20 cellular contexts compared by ENCODE assay signal in the genomic region with DNA sequence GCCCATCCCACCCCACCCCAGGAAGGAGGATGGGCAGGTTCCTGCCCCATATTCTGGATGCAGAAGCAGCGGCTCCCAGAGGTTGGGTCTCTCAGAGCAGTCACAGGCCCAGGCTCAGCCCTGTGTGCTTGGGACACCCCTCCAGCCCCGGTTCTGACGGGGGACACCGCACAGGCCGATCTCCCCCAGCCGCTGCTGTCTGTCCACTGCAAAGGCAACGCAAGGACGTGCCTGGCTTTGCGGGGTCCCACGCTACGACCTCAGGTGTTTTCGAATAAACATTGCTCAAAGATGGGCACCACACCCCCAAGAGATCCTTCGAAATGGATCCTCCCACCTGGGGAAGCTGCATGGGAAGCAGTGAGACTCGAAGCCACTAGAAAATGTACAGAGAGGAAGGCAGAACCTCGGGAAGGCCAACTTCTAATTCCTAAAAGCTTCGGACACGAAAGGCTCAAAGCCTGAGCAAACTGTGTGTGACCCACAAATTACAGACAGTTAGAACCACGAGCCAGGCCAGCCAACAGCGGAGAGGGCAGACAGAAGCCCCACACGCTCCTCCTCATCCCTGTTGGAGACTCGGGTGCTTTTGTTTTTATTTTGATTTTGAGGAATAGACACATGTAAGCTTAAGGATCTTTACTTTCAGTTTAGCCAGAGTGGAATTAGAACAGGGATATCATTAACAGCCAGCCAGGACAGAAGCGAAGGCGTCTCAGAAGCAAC. TPM values are rescaled to one million over a fixed set of nuclear protein-coding genes. Genes with fewer than 3 reads are reported as not detected.
DNase-seq lines count a peak whose midpoint lies in the region; ATAC-seq and TF ChIP-seq lines count a peak whose summit lies in the region.
"Had no signal": no experiment of that assay in that cellular context is flagged by ENCODE, and none has a peak within 500 bp of the region (broad histone marks: within the 10 kb centered on the region; RNA-seq: fewer than 3 reads in every experiment).

No MANE protein-coding gene starts in this region.

- no peak overlapping the region for H3K14ac ChIP-seq in IMR-90 (replicated peaks; ENCODE audit: low read depth, low read length)

- no peak overlapping the region for H4K8ac ChIP-seq in IMR-90 (ENCODE audit: low read depth in 2 of 2, low read length in 2 of 2)

- no peak overlapping the region for H2AK5ac ChIP-seq in IMR-90 (ENCODE audit: low read depth, low read length)

- H3K4me2 ChIP-seq in IMR-90 (ENCODE audit: low read depth, low read length) = peak overlapping the region; percentile 39; the same call in 1 of the 2 replicates
- H3K4me2 ChIP-seq in osteoblast (ENCODE audit: insufficient read depth, low read length) = peak overlapping the region; percentile 55

- no peak overlapping the region for H2AK9ac ChIP-seq in IMR-90 (replicated peaks; ENCODE audit: low read depth, low read length, poor library complexity)

- dilution Hi-C loops in IMR-90 (cut with HindIII; ENCODE audit: low sequenced_read_pairs, unreplicated experiment) = no loop called here

- no peak overlapping the region for H2BK5ac ChIP-seq in IMR-90 (ENCODE audit: low read depth, low read length, poor library complexity, severe bottlenecking)

- H3K27me3 ChIP-seq in IMR-90 (ENCODE audit: control insufficient read depth, insufficient read depth, low read length) = peaks cover 3% of the 10 kb centered on the region; the same call in 1 of the 2 replicates
- no peaks in the 10 kb centered on the region for H3K27me3 ChIP-seq in osteoblast (ENCODE audit: insufficient read depth, low read length)
- H3K27me3 ChIP-seq: Peyer's patch had no signal

- H3K18ac ChIP-seq in IMR-90 (ENCODE audit: low read depth, low read length) = no peak overlapping the region

- H3K4me3 ChIP-seq in IMR-90 (ENCODE audit: insufficient read depth, low read depth, low read length) (no peak overlapping the region), osteoblast (ENCODE audit: insufficient read depth, low read length) (peak overlapping the region; percentile 60)
- H3K4me3 ChIP-seq: HAP-1, Peyer's patch, SK-N-MC had no signal

- H2AFZ ChIP-seq in IMR-90 (replicated peaks; ENCODE audit: low read length, poor library complexity) (no peak overlapping the region), osteoblast (ENCODE audit: low read length) (peak overlapping the region; percentile 79)

- no peak for ATAC-seq in Right ventricle myocardium superior (ENCODE audit: poor library complexity)
- no peak for ATAC-seq in left cardiac atrium
- no peak for ATAC-seq in IMR-90 (ENCODE audit: low read depth)
- ATAC-seq in HG02610 (IDR thresholded peaks at IDR 0.05; ENCODE audit: unreplicated experiment) = no peak

- no peak overlapping the region for H3K23ac ChIP-seq in IMR-90 (ENCODE audit: low read depth, low read length)

- no peak overlapping the region for H3K4ac ChIP-seq in IMR-90 (ENCODE audit: low read depth, low read length)

- POLR2A ChIA-PET in IMR-90 (lab: Charles Lee; ENCODE audit: unreplicated experiment) = no interaction called here

- H3K36me3 ChIP-seq in IMR-90 (ENCODE audit: control insufficient read depth, insufficient read depth, low read length) (no peaks in the 10 kb centered on the region), osteoblast (ENCODE audit: insufficient read depth, low read length) (no peaks in the 10 kb centered on the region)
- H3K36me3 ChIP-seq: HAP-1, Peyer's patch had no signal

- H4K91ac ChIP-seq in IMR-90 (ENCODE audit: insufficient read depth, low read depth, low read length) = no peak overlapping the region

- intact Hi-C loops in Right ventricle myocardium superior (cut with DNase I) (no loop called here), left cardiac atrium (cut with DNase I) (no loop called here), IMR-90 (cut with micrococcal nuclease) (no loop called here)

- BruUV-seq in IMR-90 (replicated peaks; lab: Mats Ljungman, UMichigan) = no TSS peak

- 0 out of 2 replicates have a peak, but pooled peaks cover 4% of the 10 kb centered on the region for H3K9me1 ChIP-seq in IMR-90 (ENCODE audit: insufficient read depth, low read length)

- 85% methylated on average over 10 of the region's 23 CpGs; no CpG with 5 or more reads in 1 of the 2 experiments for WGBS in IMR-90 (ENCODE audit: extremely low coverage in 2 of 2, insufficient read length in 1 of 2), 2 experiments

- H2BK15ac ChIP-seq in IMR-90 (ENCODE audit: low read depth, low read length) = no peak overlapping the region

- in situ Hi-C loops in IMR-90 (cut with MboI; ENCODE audit: low sequenced_read_pairs) = no loop called here

- H3K9me3 ChIP-seq in IMR-90 (ENCODE audit: control insufficient read depth, insufficient read depth, low read length) (no peaks in the 10 kb centered on the region), osteoblast (ENCODE audit: low read depth, low read length) (no peaks in the 10 kb centered on the region)
- H3K9me3 ChIP-seq: HAP-1, Peyer's patch had no signal

- CTCF ChIA-PET in IMR-90 (lab: Yijun Ruan, JAX) = no interaction called here

- H3K56ac ChIP-seq in IMR-90 (ENCODE audit: extremely low read depth, insufficient read depth, low read length) = no peak overlapping the region

- H3K9ac ChIP-seq in IMR-90 (ENCODE audit: low read depth, low read length) = no peak overlapping the region

- no peak for TF ChIP-seq RAD21 in IMR-90 (IDR thresholded peaks at IDR 0.05; ENCODE audit: low read length)

- H3K79me1 ChIP-seq in IMR-90 (ENCODE audit: low read depth in 1 of 2, low read length in 2 of 2) = no peaks in the 10 kb centered on the region

- no peaks in the 10 kb centered on the region for H3K79me2 ChIP-seq in osteoblast (ENCODE audit: insufficient read depth, low read length)

- H4K20me1 ChIP-seq in IMR-90 (ENCODE audit: insufficient read depth, low read length) = no peaks in the 10 kb centered on the region
- H4K20me1 ChIP-seq in osteoblast (ENCODE audit: insufficient read depth, low read length) = no peaks in the 10 kb centered on the region

- H3K27ac ChIP-seq in IMR-90 (ENCODE audit: insufficient read depth, low read length) (no peak overlapping the region), osteoblast (ENCODE audit: low read depth, low read length) (no peak overlapping the region)
- H3K27ac ChIP-seq: C4-2B, Peyer's patch, SK-N-MC had no signal

- DNase-seq in Right ventricle myocardium superior = peak; percentile 29
- DNase-seq in left cardiac atrium = no peak
- no peak for DNase-seq in IMR-90
- DNase-seq in fibroblast of peridontal ligament (ENCODE audit: extremely low read depth) = peak; percentile 23
- DNase-seq in osteoblast (ENCODE audit: insufficient read length, low spot score, missing footprints) = no peak
- DNase-seq in activated CD4-positive, alpha-beta T cell treated with anti-CD3 and anti-CD28 coated beads, Interleukin-2, amount 50 U/mL, for 48 hours = no peak
- no peak for DNase-seq in AG08396 (ENCODE audit: low spot score)
- DNase-seq: DMS79, MM.1S, NCI-H1092, NCI-H2029 treated with DMSO at 0.1 percent for 48 hours, NCI-H2171, NCI-H526, Peyer's patch had no signal

- H3K4me1 ChIP-seq in IMR-90 (ENCODE audit: control insufficient read depth, insufficient read depth, low read length) (no peaks in the 10 kb centered on the region), osteoblast (ENCODE audit: insufficient read depth, low read length) (no peaks in the 10 kb centered on the region)
- H3K4me1 ChIP-seq: HAP-1, Peyer's patch had no signal

- H2BK20ac ChIP-seq in IMR-90 (ENCODE audit: low read depth, low read length) = no peak overlapping the region

- H4K5ac ChIP-seq in IMR-90 (ENCODE audit: low read depth, low read length) = no peak overlapping the region

- no peak overlapping the region for H2BK120ac ChIP-seq in IMR-90 (ENCODE audit: low read depth, low read length)

- TF ChIP-seq POLR2A in IMR-90 (IDR thresholded peaks at IDR 0.05; ENCODE audit: low read depth, low read length) = no peak

- TF ChIP-seq CTCF in IMR-90 (conservative IDR thresholded peaks at IDR 0.05; ENCODE audit: low read depth, low read length) = no peak
- no peak for TF ChIP-seq CTCF in osteoblast (IDR thresholded peaks at IDR 0.05; ENCODE audit: extremely low read depth, low read depth, low read length)

TF ChIP-seq in IMR-90, 13 proteins besides CTCF, POLR2A, EP300 and RAD21 (continues in another document):
- TF ChIP-seq CEBPB (IDR thresholded peaks at IDR 0.05; ENCODE audit: low read depth, low read length) = no peak
- TF ChIP-seq CHD1 (IDR thresholded peaks at IDR 0.05; ENCODE audit: low read depth, low read length) = no peak
- no peak for TF ChIP-seq RCOR1 (IDR thresholded peaks at IDR 0.05; ENCODE audit: insufficient replicate concordance, low read length)
- no peak for TF ChIP-seq MXI1 (IDR thresholded peaks at IDR 0.05; ENCODE audit: borderline replicate concordance, low read depth, low read length)
- no peak for TF ChIP-seq SMC3 (IDR thresholded peaks at IDR 0.05; ENCODE audit: low read depth, low read length)
- no peak for TF ChIP-seq NFE2L2 (IDR thresholded peaks at IDR 0.05; ENCODE audit: low read depth, low read length)
- TF ChIP-seq BHLHE40 (IDR thresholded peaks at IDR 0.05; ENCODE audit: low read depth, low read length) = no peak
- TF ChIP-seq, protein P1, sequence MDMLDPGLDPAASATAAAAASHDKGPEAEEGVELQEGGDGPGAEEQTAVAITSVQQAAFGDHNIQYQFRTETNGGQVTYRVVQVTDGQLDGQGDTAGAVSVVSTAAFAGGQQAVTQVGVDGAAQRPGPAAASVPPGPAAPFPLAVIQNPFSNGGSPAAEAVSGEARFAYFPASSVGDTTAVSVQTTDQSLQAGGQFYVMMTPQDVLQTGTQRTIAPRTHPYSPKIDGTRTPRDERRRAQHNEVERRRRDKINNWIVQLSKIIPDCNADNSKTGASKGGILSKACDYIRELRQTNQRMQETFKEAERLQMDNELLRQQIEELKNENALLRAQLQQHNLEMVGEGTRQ (IDR thresholded peaks at IDR 0.05; ENCODE audit: low read depth, low read length) = no peak
- no peak for TF ChIP-seq MAZ (IDR thresholded peaks at IDR 0.05; ENCODE audit: borderline replicate concordance, low read depth, low read length)
- TF ChIP-seq MAFK (IDR thresholded peaks at IDR 0.05; ENCODE audit: low read depth, low read length) = no peak
- no peak for TF ChIP-seq FOS (IDR thresholded peaks at IDR 0.05; ENCODE audit: low read depth, low read length)

RNA-seq across cellular contexts. Expression of gene C14orf180, which starts 10.8 kb away (rescaled TPM):
- total RNA-seq in Right ventricle myocardium superior (42.5 TPM), left cardiac atrium (10 to 100 TPM; 26.6 to 66.7 TPM), IMR-90 (2012; rRNA removed) (not detected in 2 replicates), osteoblast (not detected in 2 replicates)
- not detected in 2 replicates for polyA plus RNA-seq in IMR-90 (2012; rRNA removed)
- not detected in 2 replicates for polyA plus RNA-seq in IMR-90 (2012; cell fraction: cytosol; rRNA removed)
- 0.07 TPM in 1 of 2 replicates, not detected in the other for polyA plus RNA-seq in IMR-90 (2012; cell fraction: nucleus; rRNA removed; ENCODE audit: low replicate concordance)
- total RNA-seq: A172, LHCN-M2 had no signal

RNA-seq across cellular contexts. Expression of gene TMEM179, which starts 14.2 kb away (rescaled TPM):
- not detected for total RNA-seq in Right ventricle myocardium superior
- total RNA-seq in left cardiac atrium = 1 to 10 TPM in 1 of 2 donors, under 1 TPM in 1; 0.24 to 1.0 TPM
- not detected in 2 replicates for total RNA-seq in IMR-90 (2012; rRNA removed)
- not detected in 2 replicates for polyA plus RNA-seq in IMR-90 (2012; rRNA removed)
- 0.12 TPM in 1 of 2 replicates, not detected in the other for polyA plus RNA-seq in IMR-90 (2012; cell fraction: cytosol; rRNA removed)
- polyA plus RNA-seq in IMR-90 (2012; cell fraction: nucleus; rRNA removed; ENCODE audit: low replicate concordance) = 0.04 and 0.05 TPM in 2 replicates
- total RNA-seq in osteoblast = not detected in 2 replicates
- total RNA-seq: A172, LHCN-M2 had no signal

Comparison
In these comparisons a context has a peak if more than half of its experiments do, and no peak if none do; other contexts are left out.
1. DNase-seq: peak in Right ventricle myocardium superior (single experiment) and fibroblast of peridontal ligament (single experiment); none in left cardiac atrium (single experiment), IMR-90 (single experiment), osteoblast (single experiment), activated CD4-positive, alpha-beta T cell treated with anti-CD3 and anti-CD28 coated beads, Interleukin-2, amount 50 U/mL, for 48 hours (0 of 2) and AG08396 (single experiment).
2. RNA of gene C14orf180, which starts 10.8 kb away (total RNA-seq): 26.6 to 66.7 TPM in left cardiac atrium and 42.5 TPM in Right ventricle myocardium superior (single experiment); not detected in IMR-90 and not detected in osteoblast; every median in the first group is over 10 times any median in the second.